29 cellular contexts compared by ENCODE assay signal in the genomic region with DNA sequence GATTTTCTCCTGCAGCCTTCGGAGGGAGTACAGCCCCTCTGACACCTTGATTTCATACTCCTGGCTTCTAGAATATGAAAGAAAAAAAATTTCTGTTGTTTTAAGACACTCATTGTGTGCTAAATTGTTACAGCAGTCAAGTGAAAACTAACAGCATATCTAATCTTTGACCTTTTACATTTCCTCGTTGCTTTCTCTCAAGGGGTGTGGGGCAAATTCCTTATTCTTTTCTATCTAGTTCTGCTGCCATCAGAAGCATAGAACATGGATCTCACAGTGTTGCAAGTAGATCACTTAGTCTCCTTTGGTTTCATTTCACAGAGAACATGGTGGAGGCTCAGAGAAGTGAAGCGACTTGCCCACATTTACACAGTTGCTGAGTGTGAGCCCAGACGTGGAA.
"Had no signal": no experiment of that assay in that cellular context is flagged by ENCODE, and none has a peak within 500 bp of the region (broad histone marks: within the 10 kb centered on the region; RNA-seq: fewer than 3 reads in every experiment).

No MANE protein-coding gene starts in this region.

- H3K4me3 ChIP-seq: ascending aorta, cardiac muscle cell, gastroesophageal sphincter, smooth muscle cell, thyroid gland had no signal

- H3K36me3 Mint-ChIP-seq: activated naive CD4-positive, alpha-beta T cell treated with anti-CD3 and anti-CD28 coated beads, Interleukin-2, amount 10 ng/mL, durations not matched to agents 7 days and 5 days; activated naive CD8-positive, alpha-beta T cell treated with anti-CD3 and anti-CD28 coated beads, Interleukin-2, amount 10 ng/mL, durations not matched to agents 7 days and 5 days; brain; natural killer cell had no signal

- H3K27me3 ChIP-seq: ascending aorta, cardiac muscle cell, gastroesophageal sphincter, thyroid gland had no signal

- H3K27ac Mint-ChIP-seq: activated CD4-positive, alpha-beta memory T cell treated with anti-CD3 and anti-CD28 coated beads, Interleukin-2, amount 10 ng/mL, durations not matched to agents 7 days and 5 days; activated CD4-positive, alpha-beta T cell treated with anti-CD3 and anti-CD28 coated beads, Interleukin-2, amount 10 ng/mL, durations not matched to agents 7 days and 5 days; activated naive CD4-positive, alpha-beta T cell treated with anti-CD3 and anti-CD28 coated beads, Interleukin-2, amount 10 ng/mL, durations not matched to agents 7 days and 5 days; activated naive CD8-positive, alpha-beta T cell treated with anti-CD3 and anti-CD28 coated beads, Interleukin-2, amount 10 ng/mL, durations not matched to agents 7 days and 5 days; activated T-cell treated with anti-CD3 and anti-CD28 coated beads, Interleukin-2, amount 50 U/mL, for 24 hours; effector memory CD8-positive, alpha-beta T cell; immature natural killer cell; natural killer cell; progenitor cell of endocrine pancreas; T-helper 1 cell treated with Interleukin-12 subunit alpha and Interleukin-12 subunit beta and Interleukin-4 antibody, amounts not matched to agents 30 μg/mL and 1 μg/mL, for 36 hours had no signal

- H3K4me1 Mint-ChIP-seq: immature natural killer cell had no signal

- H3K36me3 ChIP-seq: ascending aorta, cardiac muscle cell, gastroesophageal sphincter, thyroid gland, WERI-Rb-1 had no signal

- H3K9me3 Mint-ChIP-seq: activated CD4-positive, alpha-beta memory T cell treated with anti-CD3 and anti-CD28 coated beads, Interleukin-2, amount 10 ng/mL, durations not matched to agents 7 days and 5 days; activated CD4-positive, alpha-beta T cell treated with anti-CD3 and anti-CD28 coated beads, Interleukin-2, amount 10 ng/mL, durations not matched to agents 7 days and 5 days; activated naive CD4-positive, alpha-beta T cell treated with anti-CD3 and anti-CD28 coated beads, Interleukin-2, amount 10 ng/mL, durations not matched to agents 7 days and 5 days; activated naive CD8-positive, alpha-beta T cell treated with anti-CD3 and anti-CD28 coated beads, Interleukin-2, amount 10 ng/mL, durations not matched to agents 7 days and 5 days; activated T-cell treated with anti-CD3 and anti-CD28 coated beads, Interleukin-2, amount 50 U/mL, for 24 hours; effector memory CD8-positive, alpha-beta T cell; immature natural killer cell; natural killer cell; T-helper 1 cell treated with Interleukin-12 subunit alpha and Interleukin-12 subunit beta and Interleukin-4 antibody, amounts not matched to agents 30 μg/mL and 1 μg/mL, for 36 hours had no signal

- H3K4me2 ChIP-seq: smooth muscle cell had no signal

- ATAC-seq: effector memory CD8-positive, alpha-beta T cell; gastroesophageal sphincter; natural killer cell; sciatic nerve had no signal

- DNase-seq: activated CD4-positive, alpha-beta memory T cell treated with anti-CD3 and anti-CD28 coated beads, Interleukin-2, amount 10 ng/mL, durations not matched to agents 7 days and 5 days; activated CD4-positive, alpha-beta T cell treated with anti-CD3 and anti-CD28 coated beads, Interleukin-2, amount 10 ng/mL, durations not matched to agents 7 days and 5 days; activated CD4-positive, CD25-positive, alpha-beta regulatory T cell treated with anti-CD3 and anti-CD28 coated beads, Interleukin-2, amount 50 U/mL, for 72 hours; activated CD8-positive, alpha-beta memory T cell treated with anti-CD3 and anti-CD28 coated beads, Interleukin-2, amount 50 U/mL, for 48 hours; activated gamma-delta T cell; activated naive CD4-positive, alpha-beta T cell treated with anti-CD3 and anti-CD28 coated beads, Interleukin-2, amount 10 ng/mL, durations not matched to agents 7 days and 5 days; activated naive CD8-positive, alpha-beta T cell treated with anti-CD3 and anti-CD28 coated beads, Interleukin-2, amount 10 ng/mL, durations not matched to agents 7 days and 5 days; activated T-cell treated with anti-CD3 and anti-CD28 coated beads, Interleukin-2, amount 50 U/mL, for 24 hours; cerebellar nuclear complex; cortex of kidney; effector memory CD8-positive, alpha-beta T cell; hippocampal formation; immature natural killer cell; kidney; natural killer cell; stimulated activated CD4-positive, alpha-beta T cell treated with anti-CD3 and anti-CD28 coated beads, Interleukin-1b, Interleukin-23, amount 100 ng/mL, for 48 hours; stimulated activated naive CD4-positive, alpha-beta T cell treated with Interleukin-2 at 50 U/mL for 16 hours; SW 1271; T-helper 9 cell; thyroid gland; WERI-Rb-1 had no signal

- H3K27ac ChIP-seq: ascending aorta, thyroid gland, WERI-Rb-1 had no signal

- H3K27me3 Mint-ChIP-seq: activated naive CD8-positive, alpha-beta T cell treated with anti-CD3 and anti-CD28 coated beads, Interleukin-2, amount 10 ng/mL, durations not matched to agents 7 days and 5 days; progenitor cell of endocrine pancreas had no signal

- H3K9me3 ChIP-seq: ascending aorta, gastroesophageal sphincter, thyroid gland had no signal

- H3K4me3 Mint-ChIP-seq: activated CD4-positive, alpha-beta memory T cell treated with anti-CD3 and anti-CD28 coated beads, Interleukin-2, amount 10 ng/mL, durations not matched to agents 7 days and 5 days; activated CD4-positive, alpha-beta T cell treated with anti-CD3 and anti-CD28 coated beads, Interleukin-2, amount 10 ng/mL, durations not matched to agents 7 days and 5 days; activated naive CD4-positive, alpha-beta T cell treated with anti-CD3 and anti-CD28 coated beads, Interleukin-2, amount 10 ng/mL, durations not matched to agents 7 days and 5 days; activated naive CD8-positive, alpha-beta T cell treated with anti-CD3 and anti-CD28 coated beads, Interleukin-2, amount 10 ng/mL, durations not matched to agents 7 days and 5 days; activated T-cell treated with anti-CD3 and anti-CD28 coated beads, Interleukin-2, amount 50 U/mL, for 24 hours; brain; effector memory CD8-positive, alpha-beta T cell; immature natural killer cell; natural killer cell; T-helper 1 cell treated with Interleukin-12 subunit alpha and Interleukin-12 subunit beta and Interleukin-4 antibody, amounts not matched to agents 30 μg/mL and 1 μg/mL, for 36 hours had no signal

- H3K4me1 ChIP-seq: ascending aorta had no signal
